In the genomic region with DNA sequence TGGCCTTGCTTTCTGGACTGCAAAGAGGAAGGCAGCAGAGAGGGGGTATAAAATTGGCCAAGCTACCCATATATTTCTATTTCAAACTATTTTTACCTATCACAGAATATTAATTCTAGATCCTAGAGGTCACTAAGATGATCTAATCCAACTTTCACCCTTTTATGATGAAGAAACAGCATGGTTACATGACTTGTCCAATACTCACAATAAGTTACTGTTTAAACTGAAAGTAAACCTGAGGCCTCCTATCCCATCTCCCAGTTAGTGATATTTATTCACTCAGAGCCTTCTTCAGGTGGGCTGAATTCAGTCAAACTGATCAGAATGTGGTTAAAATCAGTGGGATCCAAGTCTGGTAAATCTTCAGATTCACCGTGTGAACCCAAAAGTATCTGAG, we compare ENCODE assay signal across 26 cellular contexts.
"Had no signal": no experiment of that assay in that cellular context is flagged by ENCODE, and none has a peak within 500 bp of the region (broad histone marks: within the 10 kb centered on the region; RNA-seq: fewer than 3 reads in every experiment).

No MANE protein-coding gene starts in this region.

- DNase-seq: activated CD4-positive, alpha-beta memory T cell treated with anti-CD3 and anti-CD28 coated beads for 36 hours; activated CD4-positive, alpha-beta T cell treated with anti-CD3 and anti-CD28 coated beads, Interleukin-2, amount 10 ng/mL, durations not matched to agents 7 days and 5 days; activated CD4-positive, CD25-positive, alpha-beta regulatory T cell; activated CD8-positive, alpha-beta memory T cell treated with anti-CD3 and anti-CD28 coated beads for 24 hours; activated gamma-delta T cell treated with Interleukin-2 at 50 U/mL for 16 hours; activated naive CD4-positive, alpha-beta T cell treated with anti-CD3 and anti-CD28 coated beads, Interleukin-2, amount 10 ng/mL, durations not matched to agents 7 days and 5 days; activated naive CD8-positive, alpha-beta T cell treated with anti-CD3 and anti-CD28 coated beads for 36 hours; activated T-cell treated with anti-CD3 and anti-CD28 coated beads, Interleukin-2, amount 50 U/mL, for 4 hours; brain microvascular endothelial cell; Kasumi-1; NCI-H1092; NCI-H1417; NCI-H1930; NCI-H2171; NCI-H2227 treated with DMSO at 0.1 percent for 48 hours; NCI-H446 treated with DMSO at 0.1 percent for 48 hours; NCI-H524 treated with DMSO at 0.1 percent for 48 hours; NCI-H774; Peyer's patch; SHP77; T-helper 17 cell; T-helper 9 cell had no signal

- H3K4me3 ChIP-seq: cardiac muscle cell, K562, Peyer's patch had no signal

- H3K4me1 ChIP-seq: Peyer's patch had no signal

- H3K27me3 ChIP-seq: brain microvascular endothelial cell, cardiac muscle cell, Peyer's patch had no signal

- ATAC-seq: activated T-cell treated with anti-CD3 and anti-CD28 coated beads, Interleukin-2, amount 50 U/mL, for 4 hours; K562; T-helper 17 cell had no signal

- H3K36me3 ChIP-seq: brain microvascular endothelial cell, cardiac muscle cell, Peyer's patch had no signal

- H3K27ac ChIP-seq: brain microvascular endothelial cell, cardiac muscle cell, Peyer's patch, RWPE1, VCaP had no signal

- H3K9me3 ChIP-seq: Peyer's patch had no signal
